37 cellular contexts compared by ENCODE assay signal in the genomic region with DNA sequence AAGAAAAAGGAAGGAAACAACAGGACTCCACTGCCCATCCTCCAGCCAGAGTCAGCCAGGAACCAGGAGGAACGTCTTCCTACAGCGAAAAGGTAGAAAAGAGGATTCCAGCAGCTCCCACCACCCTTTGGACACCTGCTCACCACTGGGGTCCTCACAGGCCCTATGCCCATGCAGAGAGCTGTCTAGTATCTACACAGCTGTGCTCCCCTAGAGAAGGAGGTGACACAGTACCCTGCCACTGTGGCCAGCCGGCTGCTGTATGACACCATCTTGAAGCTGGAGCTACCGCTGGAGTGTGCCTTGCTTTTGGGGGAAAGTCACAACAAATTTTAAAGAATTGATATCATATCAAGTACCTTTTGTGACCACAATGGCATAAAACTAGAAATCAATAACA.
"Had no signal": no experiment of that assay in that cellular context is flagged by ENCODE, and none has a peak within 500 bp of the region (broad histone marks: within the 10 kb centered on the region; RNA-seq: fewer than 3 reads in every experiment).

No MANE protein-coding gene starts in this region.

- H3K27me3 ChIP-seq: adrenal gland, Peyer's patch had no signal

- H3K36me3 Mint-ChIP-seq: activated naive CD4-positive, alpha-beta T cell treated with anti-CD3 and anti-CD28 coated beads, Interleukin-2, amount 50 U/mL, for 72 hours; WTC11 had no signal

- H3K9me3 ChIP-seq: adrenal gland, Peyer's patch, SJSA1, SK-N-SH had no signal

- H3K4me1 ChIP-seq: adrenal gland, Peyer's patch, SJSA1 had no signal

- H3K4me1 Mint-ChIP-seq: activated CD4-positive, alpha-beta T cell treated with anti-CD3 and anti-CD28 coated beads for 36 hours had no signal

- H3K9ac ChIP-seq: KMS-11, SK-N-SH had no signal

- H3K4me2 ChIP-seq: KMS-11, SK-N-SH had no signal

- H3K36me3 ChIP-seq: adrenal gland, Peyer's patch, SJSA1 had no signal

- FAIRE-seq: bronchial epithelial cell, TTC549 had no signal

- H3K4me3 ChIP-seq: adrenal gland, Peyer's patch, SJSA1 had no signal

- H3K27ac Mint-ChIP-seq: activated CD4-positive, alpha-beta T cell treated with anti-CD3 and anti-CD28 coated beads for 36 hours; activated CD4-positive, alpha-beta T cell treated with anti-CD3 and anti-CD28 coated beads, Interleukin-2, amount 10 ng/mL, durations not matched to agents 7 days and 5 days; activated CD8-positive, alpha-beta T cell treated with anti-CD3 and anti-CD28 coated beads, Interleukin-2, amount 10 ng/mL, durations not matched to agents 7 days and 5 days; activated naive CD4-positive, alpha-beta T cell treated with anti-CD3 and anti-CD28 coated beads for 36 hours; activated naive CD4-positive, alpha-beta T cell treated with anti-CD3 and anti-CD28 coated beads, Interleukin-2, amount 50 U/mL, for 72 hours; activated T-cell treated with anti-CD3 and anti-CD28 coated beads, Interleukin-2, amount 50 U/mL, for 24 hours; activated T-helper 2 cell treated with anti-CD3 and anti-CD28 coated beads, Interferon-gamma antibody, Interleukin-2, Interleukin-4, amounts not matched to agents 10 μg/mL and 5 μg/mL and 100 μg/mL, durations not matched to agents 14 hours and 24 hours and 36 hours; brain; T-helper 1 cell treated with Interleukin-12 subunit alpha and Interleukin-12 subunit beta and Interleukin-4 antibody, amounts not matched to agents 30 μg/mL and 1 μg/mL, for 36 hours; T-helper 2 cell treated with Interferon-gamma antibody and Interleukin-4, amounts not matched to agents 5 μg/mL and 100 μg/mL, for 36 hours; WTC11 had no signal

- H3K9me3 Mint-ChIP-seq: activated CD4-positive, alpha-beta T cell treated with anti-CD3 and anti-CD28 coated beads, Interleukin-2, amount 10 ng/mL, durations not matched to agents 7 days and 5 days; activated naive CD4-positive, alpha-beta T cell treated with anti-CD3 and anti-CD28 coated beads for 36 hours; activated naive CD4-positive, alpha-beta T cell treated with anti-CD3 and anti-CD28 coated beads, Interleukin-2, amount 50 U/mL, for 72 hours; activated T-cell treated with anti-CD3 and anti-CD28 coated beads, Interleukin-2, amount 50 U/mL, for 24 hours; activated T-helper 2 cell treated with anti-CD3 and anti-CD28 coated beads, Interferon-gamma antibody, Interleukin-2, Interleukin-4, amounts not matched to agents 10 μg/mL and 5 μg/mL and 100 μg/mL, durations not matched to agents 14 hours and 24 hours and 36 hours; T-helper 1 cell treated with Interleukin-12 subunit alpha and Interleukin-12 subunit beta and Interleukin-4 antibody, amounts not matched to agents 30 μg/mL and 1 μg/mL, for 36 hours; T-helper 2 cell treated with Interferon-gamma antibody and Interleukin-4, amounts not matched to agents 5 μg/mL and 100 μg/mL, for 36 hours had no signal

- H3K27ac ChIP-seq: adrenal gland, KMS-11, Peyer's patch, SJSA1 had no signal

- DNase-seq: activated CD4-positive, alpha-beta T cell treated with anti-CD3 and anti-CD28 coated beads for 36 hours; activated CD4-positive, alpha-beta T cell treated with anti-CD3 and anti-CD28 coated beads, Interleukin-2, amount 10 ng/mL, durations not matched to agents 7 days and 5 days; activated CD4-positive, alpha-beta T cell treated with anti-CD3 and anti-CD28 coated beads, Interleukin-2, amount 50 U/mL, for 48 hours; activated CD8-positive, alpha-beta T cell treated with anti-CD3 and anti-CD28 coated beads, Interleukin-2, amount 10 ng/mL, durations not matched to agents 7 days and 5 days; activated gamma-delta T cell; activated naive CD4-positive, alpha-beta T cell treated with anti-CD3 and anti-CD28 coated beads for 36 hours; activated T-cell treated with anti-CD3 and anti-CD28 coated beads, Interleukin-2, amount 50 U/mL, for 24 hours; anterior cingulate cortex; caudate nucleus; NCI-H1092 treated with DMSO at 0.1 percent for 48 hours; NCI-H1417; NCI-H146; NCI-H187; NCI-H2029 treated with DMSO at 0.1 percent for 48 hours; NCI-H2107; NCI-H2171; NCI-H510A; NCI-H526; NCI-H748 treated with DMSO at 0.1 percent for 48 hours; NK-92 treated with Interleukin-12 subunit alpha and Interleukin-12 subunit beta, amount 100 ng/mL, for 24 hours; PC-3; RPMI8226; SHP77 treated with DMSO at 0.1 percent for 48 hours; SK-N-SH had no signal

- ATAC-seq: activated CD4-positive, alpha-beta T cell treated with anti-CD3 and anti-CD28 coated beads for 36 hours; activated CD4-positive, CD25-positive, alpha-beta regulatory T cell treated with anti-CD3 and anti-CD28 coated beads, Interleukin-2, amount 50 U/mL, for 24 hours; activated CD8-positive, alpha-beta T cell treated with anti-CD3 and anti-CD28 coated beads, Interleukin-2, amount 10 ng/mL, durations not matched to agents 7 days and 5 days; activated naive CD4-positive, alpha-beta T cell treated with anti-CD3 and anti-CD28 coated beads, Interleukin-2, amount 50 U/mL, for 72 hours; PC-3; WTC11 had no signal

- H3K4me3 Mint-ChIP-seq: activated CD4-positive, alpha-beta T cell treated with anti-CD3 and anti-CD28 coated beads for 36 hours; activated CD4-positive, alpha-beta T cell treated with anti-CD3 and anti-CD28 coated beads, Interleukin-2, amount 10 ng/mL, durations not matched to agents 7 days and 5 days; activated CD8-positive, alpha-beta T cell treated with anti-CD3 and anti-CD28 coated beads, Interleukin-2, amount 10 ng/mL, durations not matched to agents 7 days and 5 days; activated naive CD4-positive, alpha-beta T cell treated with anti-CD3 and anti-CD28 coated beads for 36 hours; activated T-cell treated with anti-CD3 and anti-CD28 coated beads, Interleukin-2, amount 50 U/mL, for 24 hours; brain; T-helper 1 cell treated with Interleukin-12 subunit alpha and Interleukin-12 subunit beta and Interleukin-4 antibody, amounts not matched to agents 30 μg/mL and 1 μg/mL, for 36 hours; T-helper 2 cell treated with Interferon-gamma antibody and Interleukin-4, amounts not matched to agents 5 μg/mL and 100 μg/mL, for 36 hours; WTC11 had no signal
